Comparison of ENCODE assay signal across 23 cellular contexts in genomic region chr11:11604340-11604992, GRCh38.
"Had no signal": no experiment of that assay in that cellular context is flagged by ENCODE, and none has a peak within 500 bp of the region (broad histone marks: within the 10 kb centered on the region; RNA-seq: fewer than 3 reads in every experiment).

No MANE protein-coding gene starts in this region.

- H3K36me3 Mint-ChIP-seq: memory B cell; stimulated activated memory B cell treated with anti-CD40 and anti-IgM and Interleukin-4, amounts not matched to agents 10 μg/mL and 1 μg/mL and 100 μg/mL, for 72 hours had no signal

- H3K9me3 ChIP-seq: body of pancreas, esophagus squamous epithelium, neutrophil, pancreas, psoas muscle, right atrium auricular region, stomach had no signal

- H3K9me3 Mint-ChIP-seq: natural killer cell treated with Interleukin-12 subunit alpha and Interleukin-12 subunit beta and Interleukin-15 and Interleukin-18, amount 100 ng/mL, for 72 hours had no signal

- H3K27ac Mint-ChIP-seq: activated naive CD8-positive, alpha-beta T cell; memory B cell; natural killer cell treated with Interleukin-12 subunit alpha and Interleukin-12 subunit beta and Interleukin-15 and Interleukin-18, amount 100 ng/mL, for 72 hours; stimulated activated memory B cell treated with anti-CD40 and anti-IgM and Interleukin-4, amounts not matched to agents 10 μg/mL and 1 μg/mL and 100 μg/mL, for 72 hours had no signal

- H3K36me3 ChIP-seq: esophagus squamous epithelium, neutrophil, pancreas, right atrium auricular region, stomach, transverse colon had no signal

- H3K27ac ChIP-seq: body of pancreas, esophagus squamous epithelium, neutrophil, pancreas, psoas muscle, right atrium auricular region, stomach, transverse colon had no signal

- H3K27me3 ChIP-seq: body of pancreas, esophagus squamous epithelium, pancreas, right atrium auricular region, stomach, transverse colon had no signal

- H3K4me2 ChIP-seq: smooth muscle cell had no signal

- DNase-seq: activated CD4-positive, alpha-beta T cell treated with anti-CD3 and anti-CD28 coated beads for 4 hours; activated CD4-positive, alpha-beta T cell treated with anti-CD3 and anti-CD28 coated beads, Interleukin-2, amount 50 U/mL, for 4 hours; activated effector memory CD4-positive, alpha-beta T cell treated with Interleukin-2 at 50 U/mL for 16 hours; activated naive CD4-positive, alpha-beta T cell treated with Interleukin-2 at 50 U/mL for 16 hours; body of pancreas; cerebellar nuclear complex; cortex of kidney; esophagus squamous epithelium; foreskin melanocyte; pancreas; psoas muscle; stimulated activated CD4-positive, alpha-beta T cell treated with anti-CD3 and anti-CD28 coated beads, Interleukin-1b, Interleukin-23, amount 100 ng/mL, for 48 hours; stimulated activated CD4-positive, alpha-beta T cell treated with anti-CD3 and anti-CD28 coated beads, Interleukin-4, amount 100 ng/mL, for 4 hours; stimulated activated CD8-positive, alpha-beta memory T cell treated with anti-CD3 and anti-CD28 coated beads, Interleukin-4, amount 100 ng/mL, for 48 hours; stomach; transverse colon had no signal

- ATAC-seq: body of pancreas; natural killer cell treated with Interleukin-12 subunit alpha and Interleukin-12 subunit beta and Interleukin-15 and Interleukin-18, amount 100 ng/mL, for 72 hours; pancreas; psoas muscle; stimulated activated memory B cell treated with anti-CD40 and anti-IgM and Interleukin-4, amounts not matched to agents 10 μg/mL and 1 μg/mL and 100 μg/mL, for 72 hours had no signal

- H3K4me1 Mint-ChIP-seq: memory B cell; stimulated activated memory B cell treated with anti-CD40 and anti-IgM and Interleukin-4, amounts not matched to agents 10 μg/mL and 1 μg/mL and 100 μg/mL, for 72 hours had no signal

- H3K4me3 ChIP-seq: body of pancreas, esophagus squamous epithelium, pancreas, psoas muscle, right atrium auricular region, smooth muscle cell, stomach, transverse colon had no signal

- H3K4me1 ChIP-seq: body of pancreas, pancreas, psoas muscle, stomach had no signal

- H3K4me3 Mint-ChIP-seq: activated naive CD8-positive, alpha-beta T cell; memory B cell; natural killer cell treated with Interleukin-12 subunit alpha and Interleukin-12 subunit beta and Interleukin-15 and Interleukin-18, amount 100 ng/mL, for 72 hours; stimulated activated memory B cell treated with anti-CD40 and anti-IgM and Interleukin-4, amounts not matched to agents 10 μg/mL and 1 μg/mL and 100 μg/mL, for 72 hours had no signal
